24 cellular contexts compared by ENCODE assay signal in the genomic region with DNA sequence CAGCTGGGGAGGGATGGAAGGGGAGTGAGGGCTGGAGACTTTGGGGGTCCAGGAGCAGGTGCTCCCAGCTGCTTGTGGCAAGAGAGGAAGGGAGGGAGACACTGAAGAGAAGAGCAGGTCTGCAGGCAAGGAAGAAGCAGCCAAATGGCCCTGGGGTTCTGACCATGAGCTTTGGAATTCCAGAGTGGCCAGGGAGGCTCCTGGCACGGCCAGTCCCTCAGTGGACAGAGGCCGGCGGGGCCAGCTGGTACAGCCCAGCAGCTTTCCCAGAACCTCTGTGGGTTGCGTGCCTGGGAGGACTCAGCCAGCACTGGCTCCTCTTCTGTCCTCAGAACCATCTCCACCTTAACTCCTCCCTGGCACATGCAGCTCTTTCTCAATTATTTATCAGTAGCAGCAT.
DNase-seq lines count a peak whose midpoint lies in the region; ATAC-seq and TF ChIP-seq lines count a peak whose summit lies in the region.
"Had no signal": no experiment of that assay in that cellular context is flagged by ENCODE, and none has a peak within 500 bp of the region (broad histone marks: within the 10 kb centered on the region; RNA-seq: fewer than 3 reads in every experiment).

No MANE protein-coding gene starts in this region.

- peak overlapping the region; percentile 52 for H3K27ac ChIP-seq in caudate nucleus (ENCODE audit: low read depth, low read length)
- H3K27ac ChIP-seq in gastrocnemius medialis, result peak overlapping the region; percentile 67 to 77 (median 72)
- H3K27ac ChIP-seq: ascending aorta, thoracic aorta had no signal

- ATAC-seq in gastrocnemius medialis, result peak; percentile 18 to 21
- no peak for ATAC-seq in GM18511 (IDR thresholded peaks at IDR 0.05; ENCODE audit: unreplicated experiment)
- ATAC-seq in HG03135 (IDR thresholded peaks at IDR 0.05; ENCODE audit: unreplicated experiment), result no peak
- ATAC-seq: CD8-positive, alpha-beta T cell; naive thymus-derived CD8-positive, alpha-beta T cell; SK-N-SH treated with all-trans-retinoic acid at 6 μM for 48 hours; stimulated activated naive B cell treated with anti-CD40 and anti-IgM and Interleukin-4, amounts not matched to agents 10 μg/mL and 1 μg/mL and 100 μg/mL, for 72 hours had no signal

- no peaks in the 10 kb centered on the region for H3K36me3 ChIP-seq in gastrocnemius medialis
- H3K36me3 ChIP-seq: ascending aorta, thoracic aorta had no signal

- H3K9me3 ChIP-seq in gastrocnemius medialis, result no peaks in the 10 kb centered on the region
- H3K9me3 ChIP-seq: ascending aorta, thoracic aorta had no signal

- in situ Hi-C loops in gastrocnemius medialis (cut with MboI; ENCODE audit: low sequenced_read_pairs in 4 of 4), result no loop called here

- no peak overlapping the region for H3K4me3 ChIP-seq in gastrocnemius medialis
- H3K4me3 ChIP-seq: ascending aorta, thoracic aorta had no signal

- TF ChIP-seq POLR2A in gastrocnemius medialis (IDR thresholded peaks at IDR 0.05), result no peak

- peaks cover 65 to 71% of the 10 kb centered on the region in 2 donors for H3K4me1 ChIP-seq in gastrocnemius medialis

- intact Hi-C loops in gastrocnemius medialis (cut with DNase I; ENCODE audit: low total_unique reads), result no loop called here

- no peaks in the 10 kb centered on the region for H3K27me3 ChIP-seq in gastrocnemius medialis
- H3K27me3 ChIP-seq: ascending aorta had no signal

- peak; percentile 33 for DNase-seq in EH (ENCODE audit: low read depth)
- peak; percentile 55 for DNase-seq in LHCN-M2 (ENCODE audit: low read depth)
- DNase-seq in caudate nucleus (lab: John Stamatoyannopoulos, UW), result peak in 1 of 61 donors; percentile 28
- peak; percentile 22 to 64 for DNase-seq in gastrocnemius medialis
- DNase-seq in NCI-H2029 (lab: John Stamatoyannopoulos, UW), result no peak
- DNase-seq: activated CD4-positive, alpha-beta T cell treated with anti-CD3 and anti-CD28 coated beads, Interleukin-2, amount 10 ng/mL, durations not matched to agents 24 days and 14 days; activated naive CD4-positive, alpha-beta T cell treated with anti-CD3 and anti-CD28 coated beads, Interleukin-2, amount 50 U/mL, for 16 hours; activated T-cell treated with anti-CD3 and anti-CD28 coated beads, Interleukin-2, amount 50 U/mL, for 48 hours; CD8-positive, alpha-beta T cell; DMS153; effector CD8-positive, alpha-beta T cell; GF-D8; mesenchymal stem cell; naive thymus-derived CD8-positive, alpha-beta T cell; NCI-H2171 treated with DMSO at 0.1 percent for 48 hours; NCI-H526 treated with DMSO at 0.1 percent for 48 hours; stimulated activated CD4-positive, alpha-beta T cell treated with anti-CD3 and anti-CD28 coated beads, Interleukin-4, amount 100 ng/mL, for 1 hour; stimulated activated naive B cell treated with anti-CD40 and anti-IgM and Interleukin-4, amounts not matched to agents 10 μg/mL and 1 μg/mL and 100 μg/mL, for 72 hours; WERI-Rb-1 had no signal

- TF ChIP-seq CTCF in gastrocnemius medialis (IDR thresholded peaks at IDR 0.05 in 4 of 5, conservative IDR thresholded peaks at IDR 0.05 in 1 of 5), result no peak

Comparison
In these comparisons a context has a peak if more than half of its experiments do, and no peak if none do; other contexts are left out.
1. ATAC-seq: peak in gastrocnemius medialis (2 of 2); none in GM18511 (single experiment) and HG03135 (single experiment).